1 cellular context compared by ENCODE assay signal in the genomic region with DNA sequence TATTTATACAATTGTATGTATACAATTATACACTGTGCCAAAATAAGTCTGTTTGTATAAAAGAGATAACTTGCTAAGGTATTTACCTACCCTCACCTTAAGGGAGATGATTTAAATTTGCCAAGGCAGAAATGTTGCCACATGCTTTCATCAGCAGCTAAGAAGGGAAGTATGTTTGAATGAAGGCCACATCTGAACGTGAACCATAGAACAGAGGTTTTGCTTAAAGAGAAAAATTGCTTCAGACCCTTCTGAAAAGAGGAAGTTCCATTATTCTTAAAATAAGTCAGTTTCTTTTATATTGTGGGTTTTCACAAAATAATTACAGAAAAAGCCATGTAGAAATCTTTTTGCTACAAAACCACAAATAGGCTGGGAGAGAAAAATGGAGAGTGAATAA.
TF ChIP-seq lines count a peak whose summit lies in the region.

No MANE protein-coding gene starts in this region.

TF ChIP-seq in WTC11, 78 proteins besides CTCF, POLR2A, EP300 and RAD21 (continued from another document):
- TF ChIP-seq, protein P1, sequence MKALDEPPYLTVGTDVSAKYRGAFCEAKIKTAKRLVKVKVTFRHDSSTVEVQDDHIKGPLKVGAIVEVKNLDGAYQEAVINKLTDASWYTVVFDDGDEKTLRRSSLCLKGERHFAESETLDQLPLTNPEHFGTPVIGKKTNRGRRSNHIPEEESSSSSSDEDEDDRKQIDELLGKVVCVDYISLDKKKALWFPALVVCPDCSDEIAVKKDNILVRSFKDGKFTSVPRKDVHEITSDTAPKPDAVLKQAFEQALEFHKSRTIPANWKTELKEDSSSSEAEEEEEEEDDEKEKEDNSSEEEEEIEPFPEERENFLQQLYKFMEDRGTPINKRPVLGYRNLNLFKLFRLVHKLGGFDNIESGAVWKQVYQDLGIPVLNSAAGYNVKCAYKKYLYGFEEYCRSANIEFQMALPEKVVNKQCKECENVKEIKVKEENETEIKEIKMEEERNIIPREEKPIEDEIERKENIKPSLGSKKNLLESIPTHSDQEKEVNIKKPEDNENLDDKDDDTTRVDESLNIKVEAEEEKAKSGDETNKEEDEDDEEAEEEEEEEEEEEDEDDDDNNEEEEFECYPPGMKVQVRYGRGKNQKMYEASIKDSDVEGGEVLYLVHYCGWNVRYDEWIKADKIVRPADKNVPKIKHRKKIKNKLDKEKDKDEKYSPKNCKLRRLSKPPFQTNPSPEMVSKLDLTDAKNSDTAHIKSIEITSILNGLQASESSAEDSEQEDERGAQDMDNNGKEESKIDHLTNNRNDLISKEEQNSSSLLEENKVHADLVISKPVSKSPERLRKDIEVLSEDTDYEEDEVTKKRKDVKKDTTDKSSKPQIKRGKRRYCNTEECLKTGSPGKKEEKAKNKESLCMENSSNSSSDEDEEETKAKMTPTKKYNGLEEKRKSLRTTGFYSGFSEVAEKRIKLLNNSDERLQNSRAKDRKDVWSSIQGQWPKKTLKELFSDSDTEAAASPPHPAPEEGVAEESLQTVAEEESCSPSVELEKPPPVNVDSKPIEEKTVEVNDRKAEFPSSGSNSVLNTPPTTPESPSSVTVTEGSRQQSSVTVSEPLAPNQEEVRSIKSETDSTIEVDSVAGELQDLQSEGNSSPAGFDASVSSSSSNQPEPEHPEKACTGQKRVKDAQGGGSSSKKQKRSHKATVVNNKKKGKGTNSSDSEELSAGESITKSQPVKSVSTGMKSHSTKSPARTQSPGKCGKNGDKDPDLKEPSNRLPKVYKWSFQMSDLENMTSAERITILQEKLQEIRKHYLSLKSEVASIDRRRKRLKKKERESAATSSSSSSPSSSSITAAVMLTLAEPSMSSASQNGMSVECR (CRISPR knock-in tag; IDR thresholded peaks at IDR 0.05; ENCODE audit: borderline replicate concordance) = no peak
- no peak for TF ChIP-seq NR1H2 (CRISPR knock-in tag; IDR thresholded peaks at IDR 0.05)
- TF ChIP-seq, protein P2, sequence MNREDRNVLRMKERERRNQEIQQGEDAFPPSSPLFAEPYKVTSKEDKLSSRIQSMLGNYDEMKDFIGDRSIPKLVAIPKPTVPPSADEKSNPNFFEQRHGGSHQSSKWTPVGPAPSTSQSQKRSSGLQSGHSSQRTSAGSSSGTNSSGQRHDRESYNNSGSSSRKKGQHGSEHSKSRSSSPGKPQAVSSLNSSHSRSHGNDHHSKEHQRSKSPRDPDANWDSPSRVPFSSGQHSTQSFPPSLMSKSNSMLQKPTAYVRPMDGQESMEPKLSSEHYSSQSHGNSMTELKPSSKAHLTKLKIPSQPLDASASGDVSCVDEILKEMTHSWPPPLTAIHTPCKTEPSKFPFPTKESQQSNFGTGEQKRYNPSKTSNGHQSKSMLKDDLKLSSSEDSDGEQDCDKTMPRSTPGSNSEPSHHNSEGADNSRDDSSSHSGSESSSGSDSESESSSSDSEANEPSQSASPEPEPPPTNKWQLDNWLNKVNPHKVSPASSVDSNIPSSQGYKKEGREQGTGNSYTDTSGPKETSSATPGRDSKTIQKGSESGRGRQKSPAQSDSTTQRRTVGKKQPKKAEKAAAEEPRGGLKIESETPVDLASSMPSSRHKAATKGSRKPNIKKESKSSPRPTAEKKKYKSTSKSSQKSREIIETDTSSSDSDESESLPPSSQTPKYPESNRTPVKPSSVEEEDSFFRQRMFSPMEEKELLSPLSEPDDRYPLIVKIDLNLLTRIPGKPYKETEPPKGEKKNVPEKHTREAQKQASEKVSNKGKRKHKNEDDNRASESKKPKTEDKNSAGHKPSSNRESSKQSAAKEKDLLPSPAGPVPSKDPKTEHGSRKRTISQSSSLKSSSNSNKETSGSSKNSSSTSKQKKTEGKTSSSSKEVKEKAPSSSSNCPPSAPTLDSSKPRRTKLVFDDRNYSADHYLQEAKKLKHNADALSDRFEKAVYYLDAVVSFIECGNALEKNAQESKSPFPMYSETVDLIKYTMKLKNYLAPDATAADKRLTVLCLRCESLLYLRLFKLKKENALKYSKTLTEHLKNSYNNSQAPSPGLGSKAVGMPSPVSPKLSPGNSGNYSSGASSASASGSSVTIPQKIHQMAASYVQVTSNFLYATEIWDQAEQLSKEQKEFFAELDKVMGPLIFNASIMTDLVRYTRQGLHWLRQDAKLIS (CRISPR knock-in tag; IDR thresholded peaks at IDR 0.05; ENCODE audit: borderline replicate concordance) = no peak
- no peak for TF ChIP-seq EMX1 (CRISPR knock-in tag; IDR thresholded peaks at IDR 0.05)
- TF ChIP-seq, protein P3, sequence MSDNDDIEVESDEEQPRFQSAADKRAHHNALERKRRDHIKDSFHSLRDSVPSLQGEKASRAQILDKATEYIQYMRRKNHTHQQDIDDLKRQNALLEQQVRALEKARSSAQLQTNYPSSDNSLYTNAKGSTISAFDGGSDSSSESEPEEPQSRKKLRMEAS (CRISPR knock-in tag; IDR thresholded peaks at IDR 0.05) = no peak
- no peak for TF ChIP-seq NFATC4 (CRISPR knock-in tag; IDR thresholded peaks at IDR 0.05)
- TF ChIP-seq GABPB1 (CRISPR knock-in tag; IDR thresholded peaks at IDR 0.05) = no peak
- no peak for TF ChIP-seq HMGA2 (CRISPR knock-in tag; IDR thresholded peaks at IDR 0.05)
- no peak for TF ChIP-seq FOXP1 (CRISPR knock-in tag; IDR thresholded peaks at IDR 0.05; ENCODE audit: borderline replicate concordance)
